Comparison of ENCODE assay signal across 8 cellular contexts in genomic region chr5:45696206-45696836, GRCh38. TPM values are rescaled to one million over a fixed set of nuclear protein-coding genes. Genes with fewer than 3 reads are reported as not detected.
A peak's percentile ranks its signal among the peaks of the same experiment; 100 is the strongest.
DNase-seq lines count a peak whose midpoint lies in the region; ATAC-seq and TF ChIP-seq lines count a peak whose summit lies in the region.

HCN1 (minus strand) TSS chr5:45696380.

- in situ Hi-C loops in SK-MEL-5 (cut with HindIII; ENCODE audit: low pct_unique_long_range_greater_than_20kb, low sequenced_read_pairs), result no loop called here

- ATAC-seq in HG03439 (IDR thresholded peaks at IDR 0.05; ENCODE audit: unreplicated experiment) (peak; percentile 92), left colon (peak; percentile 100)

- no peak within 1 kb of the TSS for H3K27ac ChIP-seq in coronary artery

- DNase-seq in activated T-cell treated with anti-CD3 and anti-CD28 coated beads for 48 hours (ENCODE audit: low read depth) (peak; percentile 42), activated T-cell treated with anti-CD3 and anti-CD28 coated beads for 4 hours (no peak), SK-MEL-5 (ENCODE audit: low read depth, low spot score) (peak; percentile 90), coronary artery (ENCODE audit: low spot score) (no peak), left colon (peak; percentile 52 to 79), NCI-H774 (lab: John Stamatoyannopoulos, UW) (no peak)
- DNase-seq in stimulated activated CD4-positive, alpha-beta T cell treated with anti-CD3 and anti-CD28 coated beads, Interleukin-2, amount 100 ng/mL, for 24 hours, result peak; percentile 41 to 67

- TF ChIP-seq CTCF in coronary artery (IDR thresholded peaks at IDR 0.05), result peak; percentile 30

- intact Hi-C loops in left colon (cut with DNase I, micrococcal nuclease), result no loop called here

- peak within 1 kb of the TSS; percentile 56 for H3K4me3 ChIP-seq in coronary artery

RNA-seq across cellular contexts. Expression of gene HCN1, which starts in this region (rescaled TPM):
- 1.2 and 1.4 TPM in 2 replicates for total RNA-seq in SK-MEL-5 (2014; rRNA removed; shearing (Covaris generic))
- polyA plus RNA-seq in SK-MEL-5 (2015; cell fraction: cytosol; rRNA removed), result 0.24 and 0.60 TPM in 2 replicates
- 0.43 and 1.1 TPM in 2 replicates for polyA plus RNA-seq in SK-MEL-5 (2015; cell fraction: nucleus; rRNA removed)
- total RNA-seq in left colon, result under 1 TPM; 0.06 TPM

Comparison
In these comparisons a context has a peak if more than half of its experiments do, and no peak if none do; other contexts are left out.
1. DNase-seq: peak in activated T-cell treated with anti-CD3 and anti-CD28 coated beads for 48 hours (single experiment), SK-MEL-5 (single experiment) and stimulated activated CD4-positive, alpha-beta T cell treated with anti-CD3 and anti-CD28 coated beads, Interleukin-2, amount 100 ng/mL, for 24 hours (2 of 2); none in activated T-cell treated with anti-CD3 and anti-CD28 coated beads for 4 hours (single experiment), coronary artery (single experiment) and NCI-H774 (single experiment).
2. Peak in DNase-seq and ATAC-seq in left colon; RNA of the gene not detected or under 1 TPM.